ENCODE assay signal across 8 cellular contexts in the genomic region with DNA sequence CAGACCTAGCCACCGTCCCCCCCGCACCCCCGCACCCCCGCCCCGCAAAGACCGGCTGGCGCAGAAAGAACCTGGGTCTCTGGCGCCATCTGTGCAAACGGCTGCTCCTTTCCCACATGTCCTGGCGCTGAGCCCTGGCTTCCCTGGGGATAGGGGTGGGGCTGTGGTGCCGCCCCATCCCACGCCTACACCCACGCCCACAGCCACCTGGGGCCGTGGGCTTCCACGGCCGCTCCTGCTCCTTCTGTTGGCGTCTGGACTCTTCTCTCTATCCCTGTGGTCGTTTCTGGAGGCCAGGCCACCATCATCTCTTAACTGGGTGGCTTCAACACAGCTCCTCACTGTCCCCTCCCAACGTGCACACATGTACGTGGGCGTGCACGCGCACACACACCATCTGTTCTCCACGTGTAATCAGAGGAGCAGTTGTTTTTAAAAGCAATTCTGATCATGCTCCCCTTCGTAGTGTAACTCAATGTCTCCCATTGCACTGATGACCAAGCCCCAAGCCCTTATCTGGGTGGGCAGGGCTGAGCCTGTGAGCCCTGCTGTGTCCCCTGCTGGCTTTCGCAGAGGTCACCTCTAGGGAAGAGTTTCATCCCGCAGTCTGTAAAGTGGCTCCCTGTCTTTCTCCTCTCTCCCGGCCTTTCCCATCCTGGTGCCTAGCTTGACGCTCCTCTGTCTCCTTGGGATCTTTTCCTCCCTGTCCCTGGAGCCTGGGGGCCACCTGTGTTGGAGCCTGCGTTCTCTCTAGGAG. TPM values are rescaled to one million over a fixed set of nuclear protein-coding genes. Genes with fewer than 3 reads are reported as not detected.
DNase-seq lines count a peak whose midpoint lies in the region.

No MANE protein-coding gene starts in this region.

- DNase-seq in DMS53 (lab: John Stamatoyannopoulos, UW) (peak; percentile 46), DMS53 treated with DMSO at 0.1 percent for 48 hours (lab: John Stamatoyannopoulos, UW; ENCODE audit: unreplicated experiment) (no peak), NCI-H446 (lab: John Stamatoyannopoulos, UW) (peak; percentile 35 to 87), occipital lobe (lab: John Stamatoyannopoulos, UW) (peak; percentile 65), NCI-H1092 treated with DMSO at 0.1 percent for 48 hours (lab: John Stamatoyannopoulos, UW) (no peak), NK-92 (lab: John Stamatoyannopoulos, UW; ENCODE audit: unreplicated experiment) (no peak), NCI-H187 treated with DMSO at 0.1 percent for 48 hours (lab: John Stamatoyannopoulos, UW) (no peak)

- peak overlapping the region; percentile 70 for H3K27ac ChIP-seq in cingulate gyrus (ENCODE audit: low read depth, low read length)

RNA-seq across cellular contexts. Expression of gene FAM83D, which starts 31.9 kb away (rescaled TPM):
- total RNA-seq in occipital lobe = 1.7 TPM

Comparison
In these comparisons a context has a peak if more than half of its experiments do, and no peak if none do; other contexts are left out.
1. DNase-seq: peak in DMS53 (single experiment), NCI-H446 (2 of 2) and occipital lobe (single experiment); none in DMS53 treated with DMSO at 0.1 percent for 48 hours (single experiment), NCI-H1092 treated with DMSO at 0.1 percent for 48 hours (single experiment), NK-92 (single experiment) and NCI-H187 treated with DMSO at 0.1 percent for 48 hours (single experiment).